Comparison of ENCODE assay signal across 1 cellular context in genomic region chr3:116051040-116051439, GRCh38.
TF ChIP-seq lines count a peak whose summit lies in the region.

No MANE protein-coding gene starts in this region.

TF ChIP-seq in K562, 482 proteins besides CTCF, POLR2A, EP300 and RAD21 (continued from another document):
- TF ChIP-seq MAFG (tag; conservative IDR thresholded peaks at IDR 0.05), result no peak
